8 cellular contexts compared by ENCODE assay signal in the genomic region with DNA sequence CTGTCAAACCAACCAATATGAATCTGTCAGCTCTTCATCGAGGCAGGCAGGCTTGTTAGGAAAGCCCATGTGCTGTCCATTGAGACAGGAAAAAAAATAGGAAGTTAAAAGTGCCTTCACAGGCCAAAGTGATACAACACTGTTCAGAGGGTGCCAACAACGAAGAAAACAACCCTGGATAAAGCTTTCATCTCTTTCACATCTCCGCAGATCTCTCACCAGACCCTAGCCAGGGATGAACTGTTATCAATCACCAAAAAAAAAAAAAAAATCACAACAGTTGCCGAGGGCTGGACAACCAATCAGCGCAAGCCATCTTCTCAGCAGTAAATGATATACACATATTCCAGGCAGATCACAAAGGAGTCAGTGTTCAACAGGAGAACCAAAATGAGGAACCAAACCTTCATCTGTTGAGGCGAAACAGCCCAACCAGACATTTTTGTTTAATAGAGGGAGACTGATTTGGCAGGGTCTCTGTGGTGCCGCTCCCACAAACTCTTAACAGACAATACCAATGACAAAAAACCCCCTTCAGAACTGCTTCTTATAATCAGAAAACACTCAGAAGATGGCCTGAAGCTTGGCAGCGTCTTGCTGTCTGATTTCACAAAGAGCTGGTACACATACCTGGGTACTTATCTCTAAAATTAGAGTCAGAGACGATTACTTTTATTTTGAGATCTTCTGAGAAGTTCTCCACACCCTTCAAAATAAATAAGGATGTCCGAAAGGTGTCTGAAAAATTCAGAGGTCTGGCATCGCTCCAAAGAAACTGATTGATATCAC. TPM values are rescaled to one million over a fixed set of nuclear protein-coding genes. Genes with fewer than 3 reads are reported as not detected.
DNase-seq lines count a peak whose midpoint lies in the region; ATAC-seq and TF ChIP-seq lines count a peak whose summit lies in the region.

No MANE protein-coding gene starts in this region.

- H3K27me3 Mint-ChIP-seq in T-helper 2 cell treated with Interferon-gamma antibody and Interleukin-4, amounts not matched to agents 5 μg/mL and 100 μg/mL, for 36 hours (ENCODE audit: low read depth) = no peaks in the 10 kb centered on the region
- H3K27me3 Mint-ChIP-seq in glutamatergic neuron (ENCODE audit: unreplicated experiment) = peaks cover 9% of the 10 kb centered on the region

- no peaks in the 10 kb centered on the region for H3K9me3 ChIP-seq in right atrium auricular region
- H3K9me3 ChIP-seq in thoracic aorta = no peaks in the 10 kb centered on the region

- H3K27me3 ChIP-seq in right atrium auricular region (no peaks in the 10 kb centered on the region), thoracic aorta (replicated peaks; ENCODE audit: insufficient read depth) (no peaks in the 10 kb centered on the region)

- H3K27ac ChIP-seq in right atrium auricular region = peak overlapping the region; percentile 96 to 97
- no peak overlapping the region for H3K27ac ChIP-seq in thoracic aorta

- DNase-seq in right atrium auricular region (ENCODE audit: low spot score) (no peak), Right ventricle myocardium superior (no peak), glutamatergic neuron (no peak), thoracic aorta (ENCODE audit: low spot score) (no peak), activated gamma-delta T cell treated with Interleukin-2 at 50 U/mL for 16 hours (no peak)
- DNase-seq in T-helper 2 cell treated with Interferon-gamma antibody and Interleukin-4, amounts not matched to agents 5 μg/mL and 100 μg/mL, for 36 hours (ENCODE audit: low spot score) = no peak

- H3K27ac Mint-ChIP-seq in T-helper 2 cell treated with Interferon-gamma antibody and Interleukin-4, amounts not matched to agents 5 μg/mL and 100 μg/mL, for 36 hours = peak overlapping the region; percentile 98
- no peak overlapping the region for H3K27ac Mint-ChIP-seq in glutamatergic neuron (ENCODE audit: unreplicated experiment)

- peaks cover 45% of the 10 kb centered on the region for H3K36me3 Mint-ChIP-seq in T-helper 2 cell treated with Interferon-gamma antibody and Interleukin-4, amounts not matched to agents 5 μg/mL and 100 μg/mL, for 36 hours (ENCODE audit: low read depth)
- no peaks in the 10 kb centered on the region for H3K36me3 Mint-ChIP-seq in glutamatergic neuron (ENCODE audit: unreplicated experiment)

- intact Hi-C loops in Right ventricle myocardium superior (cut with DNase I) = loop anchor here (5.0 kb wide), 2 partner anchors 33 to 52 kb away; no protein-coding TSS in a partner anchor

- no peak for ATAC-seq in Right ventricle myocardium superior (ENCODE audit: poor library complexity)
- no peak for ATAC-seq in thoracic aorta (ENCODE audit: insufficient number of reproducible peaks, low FRiP score, low read depth)
- ATAC-seq in HG02884 (IDR thresholded peaks at IDR 0.05; ENCODE audit: unreplicated experiment) = no peak
- no peak for ATAC-seq in activated CD4-positive, CD25-positive, alpha-beta regulatory T cell treated with anti-CD3 and anti-CD28 coated beads, Interleukin-2, amount 50 U/mL, for 24 hours

- H3K4me1 ChIP-seq in right atrium auricular region = peaks cover 0 to 72% of the 10 kb centered on the region in 2 donors
- peaks cover 62 to 87% of the 10 kb centered on the region in 2 donors for H3K4me1 ChIP-seq in thoracic aorta (ENCODE audit: control insufficient read depth in 1 of 2, low read depth in 2 of 2)

- H3K9me3 Mint-ChIP-seq in T-helper 2 cell treated with Interferon-gamma antibody and Interleukin-4, amounts not matched to agents 5 μg/mL and 100 μg/mL, for 36 hours = no peaks in the 10 kb centered on the region
- H3K9me3 Mint-ChIP-seq in glutamatergic neuron (ENCODE audit: unreplicated experiment) = peaks cover 4% of the 10 kb centered on the region

- H3K4me3 ChIP-seq in right atrium auricular region = peak overlapping the region; percentile 73 to 82
- H3K4me3 ChIP-seq in thoracic aorta = peak overlapping the region; percentile 78

- no peak for TF ChIP-seq CTCF in right atrium auricular region (IDR thresholded peaks at IDR 0.05)
- TF ChIP-seq CTCF in glutamatergic neuron (IDR thresholded peaks at IDR 0.05; ENCODE audit: partially characterized antibody, unreplicated experiment) = no peak
- TF ChIP-seq CTCF in thoracic aorta (IDR thresholded peaks at IDR 0.05) = no peak

- H3K4me3 Mint-ChIP-seq in T-helper 2 cell treated with Interferon-gamma antibody and Interleukin-4, amounts not matched to agents 5 μg/mL and 100 μg/mL, for 36 hours = peak overlapping the region; percentile 91
- H3K4me3 Mint-ChIP-seq in glutamatergic neuron (ENCODE audit: unreplicated experiment) = peak overlapping the region; percentile 84

- H3K4me1 Mint-ChIP-seq in T-helper 2 cell treated with Interferon-gamma antibody and Interleukin-4, amounts not matched to agents 5 μg/mL and 100 μg/mL, for 36 hours (ENCODE audit: low read depth) = peaks cover 67% of the 10 kb centered on the region
- peaks cover 32% of the 10 kb centered on the region for H3K4me1 Mint-ChIP-seq in glutamatergic neuron (ENCODE audit: low read depth, unreplicated experiment)

- H3K36me3 ChIP-seq in right atrium auricular region (no peaks in the 10 kb centered on the region), thoracic aorta (no peaks in the 10 kb centered on the region)

RNA-seq across cellular contexts. Expression of gene MAP3K14, which starts 1.9 kb away (rescaled TPM):
- total RNA-seq in right atrium auricular region = 10 to 100 TPM in 1 of 2 donors, 1 to 10 TPM in 1; 8.2 to 10.6 TPM
- 12.2 TPM for total RNA-seq in Right ventricle myocardium superior
- 5.7 TPM for total RNA-seq in glutamatergic neuron (ENCODE audit: unreplicated experiment)
- total RNA-seq in thoracic aorta = 10 to 100 TPM; 10.1 to 10.7 TPM

RNA-seq across cellular contexts. Expression of gene SPATA32, which starts 53.1 kb away (rescaled TPM):
- total RNA-seq in right atrium auricular region = not detected
- not detected for total RNA-seq in Right ventricle myocardium superior
- not detected for total RNA-seq in glutamatergic neuron (ENCODE audit: unreplicated experiment)
- not detected for total RNA-seq in thoracic aorta

Comparison
In these comparisons a context has a peak if more than half of its experiments do, and no peak if none do; other contexts are left out.
1. H3K27ac ChIP-seq: peak in right atrium auricular region (2 of 2); none in thoracic aorta (0 of 2).